ENCODE assay signal across 9 cellular contexts in the genomic region with DNA sequence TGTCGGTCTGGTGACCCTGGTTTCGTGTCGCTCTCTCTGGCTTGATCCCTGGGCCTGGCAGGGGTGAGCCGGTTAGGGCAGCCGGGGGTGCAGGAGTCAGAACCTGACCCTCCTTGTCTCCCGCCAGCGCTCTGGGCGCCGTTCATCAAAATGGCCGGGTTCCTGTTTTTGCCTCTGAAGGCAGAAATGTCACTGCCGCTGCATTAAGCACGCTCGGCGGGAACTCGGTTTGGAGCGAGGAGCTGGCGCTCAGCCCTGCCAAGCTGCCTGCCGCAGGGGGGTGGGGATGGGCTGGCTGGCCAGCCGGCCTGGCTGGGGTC.
DNase-seq lines count a peak whose midpoint lies in the region; ATAC-seq, FAIRE-seq and TF ChIP-seq lines count a peak whose summit lies in the region.
"Had no signal": no experiment of that assay in that cellular context is flagged by ENCODE, and none has a peak within 500 bp of the region (broad histone marks: within the 10 kb centered on the region; RNA-seq: fewer than 3 reads in every experiment).

No MANE protein-coding gene starts in this region.

- in situ Hi-C loops in KBM-7 (cut with MboI; ENCODE audit: low pct_unique_long_range_greater_than_20kb, low sequenced_read_pairs) (no loop called here), mammary epithelial cell (cut with MboI; ENCODE audit: low sequenced_read_pairs in 2 of 2) (no loop called here)

- no peak for FAIRE-seq in D721Med (lab: Jason Lieb, UNC)

- H3K9me3 ChIP-seq in mammary epithelial cell (replicated peaks; ENCODE audit: insufficient read depth, low read length) = no peaks in the 10 kb centered on the region
- H3K9me3 ChIP-seq in muscle layer of duodenum (ENCODE audit: control insufficient read depth in 1 of 2, low read length in 2 of 2) = no peaks in the 10 kb centered on the region

- CTCF ChIA-PET in mammary epithelial cell (lab: Charles Lee; ENCODE audit: low non-redundant PET) = interaction anchor here (0.6 kb wide), 1 partner anchor 370 kb away, joined by 3 read pairs; the partner anchor contains the start of gene PAIP2

- H3K36me3 ChIP-seq in mammary epithelial cell (ENCODE audit: insufficient read depth, low read length) (no peaks in the 10 kb centered on the region), muscle layer of duodenum (ENCODE audit: control insufficient read depth in 1 of 2, insufficient read depth in 2 of 2, low read length in 2 of 2) (no peaks in the 10 kb centered on the region)

- TF ChIP-seq CTCF in AG10803 (conservative IDR thresholded peaks at IDR 0.05; ENCODE audit: low read length) = no peak
- TF ChIP-seq CTCF in mammary epithelial cell (conservative IDR thresholded peaks at IDR 0.05 in 1 of 2, IDR thresholded peaks at IDR 0.05 in 1 of 2; ENCODE audit: extremely low read depth in 1 of 2, insufficient read depth in 1 of 2, low read depth in 1 of 2, low read length in 2 of 2) = no peak
- no peak for TF ChIP-seq CTCF in D721Med (IDR thresholded peaks at IDR 0.05; ENCODE audit: insufficient read depth, missing control alignments)

- H3K27me3 ChIP-seq in mammary epithelial cell (ENCODE audit: insufficient read depth, low read length) (no peaks in the 10 kb centered on the region), muscle layer of duodenum (ENCODE audit: low read depth, low read length) (peaks cover 6% of the 10 kb centered on the region)

- ATAC-seq in GM18517 (IDR thresholded peaks at IDR 0.05; ENCODE audit: unreplicated experiment) (no peak), HG02678 (IDR thresholded peaks at IDR 0.05; ENCODE audit: unreplicated experiment) (no peak)

- H3K4me1 ChIP-seq in mammary epithelial cell (ENCODE audit: insufficient read depth, low read length) = peaks cover 11% of the 10 kb centered on the region
- H3K4me1 ChIP-seq in muscle layer of duodenum (ENCODE audit: control insufficient read depth in 1 of 2, insufficient read depth in 2 of 2, low read length in 2 of 2) = peaks cover 0 to 37% of the 10 kb centered on the region in 2 donors

- DNase-seq in AG10803 (ENCODE audit: low read depth) (no peak), KBM-7 (peak; percentile 68), mammary epithelial cell (no peak), SKM-1 (lab: John Stamatoyannopoulos, UW; ENCODE audit: unreplicated experiment) (no peak), D721Med (ENCODE audit: insufficient read length, low spot score) (no peak)

- dilution Hi-C loops in mammary epithelial cell (cut with HindIII; ENCODE audit: low sequenced_read_pairs) = loop anchor here (5.0 to 10.0 kb wide), 3 partner anchors 35 to 137 kb away; partner anchors contain the start of gene CXXC5

- no peak overlapping the region for H3K9ac ChIP-seq in mammary epithelial cell (ENCODE audit: insufficient read depth, low read length)

- BruUV-seq in mammary epithelial cell (replicated peaks; lab: Mats Ljungman, UMichigan) = no TSS peak

- H3K27ac ChIP-seq in mammary epithelial cell (ENCODE audit: insufficient read depth, low read depth, low read length) = no peak overlapping the region
- peak overlapping the region; percentile 45 for H3K27ac ChIP-seq in muscle layer of duodenum (ENCODE audit: low read length)
- H3K27ac ChIP-seq: epithelial cell of prostate had no signal

- intact Hi-C loops in mammary epithelial cell (cut with micrococcal nuclease) = no loop called here

- H3K4me3 ChIP-seq in AG10803 (ENCODE audit: low read length) (peak overlapping the region; percentile 58), mammary epithelial cell (replicated peaks in 1 of 3; ENCODE audit: insufficient read depth in 1 of 3, low read depth in 2 of 3, low read length in 3 of 3) (peak overlapping the region in 1 of 3 experiments; percentile 36), muscle layer of duodenum (ENCODE audit: low read depth in 1 of 2, low read length in 2 of 2) (peak overlapping the region; percentile 52 to 70)

- WGBS in mammary epithelial cell (ENCODE audit: low coverage, missing lambda C conversion rate) = 21% methylated on average over 15 of the region's 19 CpGs

- no peaks in the 10 kb centered on the region for H3K79me2 ChIP-seq in mammary epithelial cell (ENCODE audit: insufficient read depth, low read length)

- H4K20me1 ChIP-seq in mammary epithelial cell (ENCODE audit: insufficient read depth, low read length) = no peaks in the 10 kb centered on the region

- peak overlapping the region; percentile 76 for H2AFZ ChIP-seq in mammary epithelial cell (ENCODE audit: low read depth, low read length)

- peak overlapping the region; percentile 99 for H3K4me2 ChIP-seq in mammary epithelial cell (ENCODE audit: insufficient read depth, low read depth, low read length)
